Comparison of ENCODE assay signal across 8 cellular contexts in genomic region chr12:22625671-22626251, GRCh38. TPM values are rescaled to one million over a fixed set of nuclear protein-coding genes. Genes with fewer than 3 reads are reported as not detected.
A peak's percentile ranks its signal among the peaks of the same experiment; 100 is the strongest.
DNase-seq lines count a peak whose midpoint lies in the region; ATAC-seq, FAIRE-seq and TF ChIP-seq lines count a peak whose summit lies in the region.

No MANE protein-coding gene starts in this region.

- peaks cover 9% of the 10 kb centered on the region for H3K27me3 Mint-ChIP-seq in IgD-negative memory B cell

- peak; percentile 27 for DNase-seq in GM10266 (ENCODE audit: extremely low spot score)
- peak in 4 of 5 donors; percentile 10 to 30 (median 16) for DNase-seq in T-helper 1 cell
- DNase-seq in cerebellar cortex (ENCODE audit: low spot score): peak; percentile 50
- DNase-seq in kidney: no peak
- DNase-seq in stimulated activated CD4-positive, alpha-beta T cell treated with anti-CD3 and anti-CD28 coated beads, Interleukin-1b, Interleukin-23, amount 100 ng/mL, for 48 hours: peak; percentile 13
- no peak for DNase-seq in activated gamma-delta T cell treated with Interleukin-2 at 50 U/mL for 16 hours

- no peak for FAIRE-seq in kidney (lab: Jason Lieb, UNC)

- H3K4me1 ChIP-seq in kidney (ENCODE audit: control insufficient read depth in 1 of 2, insufficient read depth in 1 of 2, low read depth in 1 of 2, low read length in 2 of 2): peaks cover 3 to 7% of the 10 kb centered on the region in 2 donors

- peaks cover 30 to 40% (median 37%) of the 10 kb centered on the region in 3 donors for H3K4me1 Mint-ChIP-seq in IgD-negative memory B cell

- ATAC-seq in GM21786 (IDR thresholded peaks at IDR 0.05; ENCODE audit: unreplicated experiment): peak; percentile 32

- H3K4me3 Mint-ChIP-seq in IgD-negative memory B cell: peak overlapping the region; percentile 82 to 97 (median 96)

- H3K36me3 Mint-ChIP-seq in IgD-negative memory B cell: peaks cover 2% of the 10 kb centered on the region

- H3K9me3 ChIP-seq in kidney (ENCODE audit: control insufficient read depth in 1 of 2, low read length in 2 of 2): no peaks in the 10 kb centered on the region

- H3K27ac Mint-ChIP-seq in IgD-negative memory B cell: peak overlapping the region; percentile 77 to 94 (median 88)

- H3K4me3 ChIP-seq in kidney (ENCODE audit: low read length in 2 of 2): peak overlapping the region; percentile 84 to 92

- TF ChIP-seq CTCF in GM10266 (IDR thresholded peaks at IDR 0.05; ENCODE audit: control insufficient read depth, insufficient read depth, low read depth, missing control alignments): no peak
- no peak for TF ChIP-seq CTCF in kidney (IDR thresholded peaks at IDR 0.05; ENCODE audit: borderline replicate concordance, extremely low read depth, insufficient read depth)

- H3K9ac ChIP-seq in kidney (ENCODE audit: low read length in 2 of 2): peak overlapping the region; percentile 65 to 89

- intact Hi-C loops in kidney (cut with DNase I): no loop called here

- no peaks in the 10 kb centered on the region for H3K36me3 ChIP-seq in kidney (ENCODE audit: control insufficient read depth in 1 of 2, insufficient read depth in 2 of 2, low read length in 2 of 2)

- no peaks in the 10 kb centered on the region for H3K9me3 Mint-ChIP-seq in IgD-negative memory B cell

- peak overlapping the region; percentile 98 to 99 for H3K27ac ChIP-seq in kidney (ENCODE audit: low read depth in 2 of 2, low read length in 2 of 2)

RNA-seq across cellular contexts. Expression of gene ETNK1, which starts 0.8 kb away (rescaled TPM):
- polyA plus RNA-seq in IgD-negative memory B cell (17.0 TPM), kidney (ENCODE audit: insufficient read depth, low read depth, low replicate concordance) (12.7 TPM)
- 83.4 TPM for total RNA-seq in kidney

Comparison
In these comparisons a context has a peak if more than half of its experiments do, and no peak if none do; other contexts are left out.
1. DNase-seq: peak in GM10266 (single experiment), T-helper 1 cell (4 of 5), cerebellar cortex (single experiment) and stimulated activated CD4-positive, alpha-beta T cell treated with anti-CD3 and anti-CD28 coated beads, Interleukin-1b, Interleukin-23, amount 100 ng/mL, for 48 hours (single experiment); none in kidney (single experiment) and activated gamma-delta T cell treated with Interleukin-2 at 50 U/mL for 16 hours (single experiment).